ENCODE assay signal across 8 cellular contexts in the genomic region with DNA sequence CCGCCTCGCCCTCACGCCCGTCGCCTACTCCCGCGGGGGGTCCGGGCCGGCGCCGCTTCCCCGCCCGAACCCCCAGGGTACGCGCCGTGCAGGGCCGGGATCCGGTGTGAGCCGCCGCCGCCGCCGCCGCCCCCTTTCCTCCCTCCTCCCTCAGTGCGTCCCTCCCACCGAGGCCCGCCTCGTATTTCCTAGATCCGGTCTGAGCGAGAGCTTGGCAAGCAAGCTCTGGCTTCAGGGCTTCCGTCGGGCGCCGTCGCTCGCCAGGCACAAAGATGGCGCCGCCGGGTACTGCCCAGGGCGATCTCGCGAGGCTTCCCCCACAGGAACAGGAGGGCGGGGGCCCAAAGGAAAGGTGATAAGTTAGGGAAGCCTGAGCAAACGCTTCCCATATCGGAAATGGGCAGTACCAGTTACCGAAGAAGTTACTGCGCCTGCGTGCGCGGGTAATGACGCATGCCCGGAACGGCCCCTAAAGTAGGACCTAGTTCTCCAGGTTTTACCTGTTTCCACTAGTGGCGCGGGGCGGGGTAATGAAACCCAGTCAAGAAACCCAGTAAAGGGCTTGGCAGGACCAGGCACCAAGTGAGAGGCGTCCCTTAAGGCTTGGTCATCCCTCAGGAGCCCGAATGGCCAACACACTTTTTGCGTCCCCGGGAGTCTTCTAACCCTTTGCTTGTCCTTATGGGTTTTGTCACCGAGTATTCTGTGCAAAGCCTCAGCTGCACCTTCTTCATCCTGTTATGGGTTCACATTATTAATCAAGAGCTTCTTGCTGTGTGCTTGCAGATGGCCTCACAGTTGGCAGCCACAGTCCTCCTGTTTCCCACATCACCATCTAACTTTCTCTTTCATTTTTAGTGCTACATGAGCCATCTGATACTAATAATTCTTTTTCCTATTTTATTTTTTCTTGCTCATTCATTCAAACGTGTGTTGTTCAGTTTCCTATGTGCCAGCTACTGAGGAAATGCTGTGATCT. TPM values are rescaled to one million over a fixed set of nuclear protein-coding genes. Genes with fewer than 3 reads are reported as not detected.
A peak's percentile ranks its signal among the peaks of the same experiment; 100 is the strongest.
DNase-seq lines count a peak whose midpoint lies in the region; ATAC-seq and TF ChIP-seq lines count a peak whose summit lies in the region.

A gene with protein sequence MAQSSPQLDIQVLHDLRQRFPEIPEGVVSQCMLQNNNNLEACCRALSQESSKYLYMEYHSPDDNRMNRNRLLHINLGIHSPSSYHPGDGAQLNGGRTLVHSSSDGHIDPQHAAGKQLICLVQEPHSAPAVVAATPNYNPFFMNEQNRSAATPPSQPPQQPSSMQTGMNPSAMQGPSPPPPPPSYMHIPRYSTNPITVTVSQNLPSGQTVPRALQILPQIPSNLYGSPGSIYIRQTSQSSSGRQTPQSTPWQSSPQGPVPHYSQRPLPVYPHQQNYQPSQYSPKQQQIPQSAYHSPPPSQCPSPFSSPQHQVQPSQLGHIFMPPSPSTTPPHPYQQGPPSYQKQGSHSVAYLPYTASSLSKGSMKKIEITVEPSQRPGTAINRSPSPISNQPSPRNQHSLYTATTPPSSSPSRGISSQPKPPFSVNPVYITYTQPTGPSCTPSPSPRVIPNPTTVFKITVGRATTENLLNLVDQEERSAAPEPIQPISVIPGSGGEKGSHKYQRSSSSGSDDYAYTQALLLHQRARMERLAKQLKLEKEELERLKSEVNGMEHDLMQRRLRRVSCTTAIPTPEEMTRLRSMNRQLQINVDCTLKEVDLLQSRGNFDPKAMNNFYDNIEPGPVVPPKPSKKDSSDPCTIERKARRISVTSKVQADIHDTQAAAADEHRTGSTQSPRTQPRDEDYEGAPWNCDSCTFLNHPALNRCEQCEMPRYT (minus strand): TSS at position 108 of the 979 bp plus-strand sequence. CDS start 29,666 bp downstream, outside the sequence.

- no peaks in the 10 kb centered on the region for H3K36me3 Mint-ChIP-seq in natural killer cell treated with Interleukin-12 subunit alpha and Interleukin-12 subunit beta and Interleukin-15 and Interleukin-18, amount 100 ng/mL, for 72 hours

- H3K4me1 Mint-ChIP-seq in natural killer cell treated with Interleukin-12 subunit alpha and Interleukin-12 subunit beta and Interleukin-15 and Interleukin-18, amount 100 ng/mL, for 72 hours (ENCODE audit: low read depth in 2 of 2), result peaks cover 25 to 36% of the 10 kb centered on the region in 2 donors

- H3K27me3 Mint-ChIP-seq in natural killer cell treated with Interleukin-12 subunit alpha and Interleukin-12 subunit beta and Interleukin-15 and Interleukin-18, amount 100 ng/mL, for 72 hours, result no peaks in the 10 kb centered on the region

- H3K36me3 ChIP-seq in H7 (replicated peaks; ENCODE audit: control insufficient read depth, insufficient read depth, low read length), result no peaks in the 10 kb centered on the region

- no peaks in the 10 kb centered on the region for H3K27me3 ChIP-seq in H7 (ENCODE audit: control insufficient read depth, insufficient read depth, low read length)

- no peak for TF ChIP-seq CTCF in fibroblast of pulmonary artery (IDR thresholded peaks at IDR 0.05; ENCODE audit: low read length, missing control alignments)

- peak; percentile 100 for DNase-seq in ELF-1 (ENCODE audit: low read depth, low spot score)
- DNase-seq in H7, result peak; percentile 85
- DNase-seq in M059J (ENCODE audit: low read depth), result peak; percentile 97
- DNase-seq in SHP77 (lab: John Stamatoyannopoulos, UW), result peak; percentile 90 to 92
- peak; percentile 91 for DNase-seq in activated effector memory CD4-positive, alpha-beta T cell treated with Interleukin-2 at 50 U/mL for 16 hours
- DNase-seq in fibroblast of pulmonary artery (ENCODE audit: low read depth), result peak; percentile 97
- peak; percentile 94 for DNase-seq in natural killer cell treated with Interleukin-12 subunit alpha and Interleukin-12 subunit beta and Interleukin-15 and Interleukin-18, amount 100 ng/mL, for 72 hours (ENCODE audit: low spot score)
- DNase-seq in stimulated activated naive CD8-positive, alpha-beta T cell treated with anti-CD3 and anti-CD28 coated beads, Interleukin-15, Interleukin-2, amounts not matched to agents 100 U/mL and 50 U/mL, for 24 hours, result peak; percentile 88

- peak within 1 kb of the TSS; percentile 64 for H3K4me3 ChIP-seq in H7 (ENCODE audit: insufficient read depth, low read depth, low read length)
- peak within 1 kb of the TSS; percentile 69 for H3K4me3 ChIP-seq in fibroblast of pulmonary artery (replicated peaks; ENCODE audit: low read depth, low read length)

- peak within 1 kb of the TSS; percentile 89 to 96 for H3K27ac Mint-ChIP-seq in natural killer cell treated with Interleukin-12 subunit alpha and Interleukin-12 subunit beta and Interleukin-15 and Interleukin-18, amount 100 ng/mL, for 72 hours

- peak within 1 kb of the TSS; percentile 85 for H3K4me3 Mint-ChIP-seq in natural killer cell treated with Interleukin-12 subunit alpha and Interleukin-12 subunit beta and Interleukin-15 and Interleukin-18, amount 100 ng/mL, for 72 hours

- ATAC-seq in natural killer cell treated with Interleukin-12 subunit alpha and Interleukin-12 subunit beta and Interleukin-15 and Interleukin-18, amount 100 ng/mL, for 72 hours, result peak; percentile 95
- peak; percentile 95 for ATAC-seq in stimulated activated naive CD8-positive, alpha-beta T cell treated with anti-CD3 and anti-CD28 coated beads, Interleukin-15, Interleukin-2, amounts not matched to agents 100 U/mL and 50 U/mL, for 24 hours

- no peaks in the 10 kb centered on the region for H3K9me3 Mint-ChIP-seq in natural killer cell treated with Interleukin-12 subunit alpha and Interleukin-12 subunit beta and Interleukin-15 and Interleukin-18, amount 100 ng/mL, for 72 hours

RNA-seq across cellular contexts. Expression of the gene that starts here (rescaled TPM):
- 9.9 and 11.5 TPM in 2 replicates for total RNA-seq in H7 (2014; rRNA removed; shearing (Covaris generic))
- total RNA-seq in M059J (2014; rRNA removed; shearing (Covaris generic)), result 23.3 and 33.9 TPM in 2 replicates
- 10 to 100 TPM; 21.3 to 28.2 TPM for total RNA-seq in natural killer cell treated with Interleukin-12 subunit alpha and Interleukin-12 subunit beta and Interleukin-15 and Interleukin-18, amount 100 ng/mL, for 72 hours

Comparison
In these comparisons a context has a peak if more than half of its experiments do, and no peak if none do; other contexts are left out.
1. Peak in every context shown above with its lines: DNase-seq, ATAC-seq and H3K4me3 ChIP-seq.